In the genomic region with DNA sequence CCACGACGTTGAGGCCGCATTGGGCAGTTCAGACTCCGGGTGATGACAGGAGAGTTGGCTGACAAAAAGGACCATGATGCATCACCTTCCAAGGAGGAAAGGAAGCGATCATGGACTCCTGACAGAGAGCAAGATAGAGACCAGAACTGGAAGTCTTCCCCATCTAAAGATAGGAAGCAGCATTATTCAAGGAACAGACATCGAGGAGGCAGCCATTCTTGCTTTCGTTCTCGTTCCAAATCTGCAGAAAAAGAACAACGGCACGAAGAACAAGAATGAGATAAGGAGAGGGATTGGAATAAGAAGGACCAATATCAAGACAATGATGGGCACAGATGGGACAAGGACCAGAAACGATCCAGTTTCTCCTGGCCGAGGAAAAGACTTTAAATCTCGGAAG, we compare ENCODE assay signal across 35 cellular contexts. TPM values are rescaled to one million over a fixed set of nuclear protein-coding genes. Genes with fewer than 3 reads are reported as not detected.
"Had no signal": no experiment of that assay in that cellular context is flagged by ENCODE, and none has a peak within 500 bp of the region (broad histone marks: within the 10 kb centered on the region; RNA-seq: fewer than 3 reads in every experiment).

No MANE protein-coding gene starts in this region.

- H3K27ac Mint-ChIP-seq: activated B cell treated with CpG ODN at 0.5 μM for 24 hours; activated CD4-positive, alpha-beta memory T cell treated with anti-CD3 and anti-CD28 coated beads, Interleukin-2, amount 10 ng/mL, durations not matched to agents 7 days and 5 days; activated CD4-positive, alpha-beta T cell treated with anti-CD3 and anti-CD28 coated beads, Interleukin-2, amount 10 ng/mL, durations not matched to agents 7 days and 5 days; activated CD8-positive, alpha-beta memory T cell treated with anti-CD3 and anti-CD28 coated beads, Interleukin-2, amount 10 ng/mL, durations not matched to agents 7 days and 5 days; activated CD8-positive, alpha-beta T cell treated with anti-CD3 and anti-CD28 coated beads, Interleukin-2, amount 10 ng/mL, durations not matched to agents 7 days and 5 days; activated naive CD4-positive, alpha-beta T cell treated with anti-CD3 and anti-CD28 coated beads for 36 hours; activated naive CD4-positive, alpha-beta T cell treated with anti-CD3 and anti-CD28 coated beads, Interleukin-2, amount 50 U/mL, for 24 hours; activated naive CD8-positive, alpha-beta T cell; activated naive CD8-positive, alpha-beta T cell treated with anti-CD3 and anti-CD28 coated beads, Interleukin-2, amount 10 ng/mL, durations not matched to agents 7 days and 5 days; activated naive CD8-positive, alpha-beta T cell treated with anti-CD3 and anti-CD28 coated beads, Interleukin-2, amount 50 U/mL, for 24 hours; activated T-cell treated with anti-CD3 and anti-CD28 coated beads, Interleukin-2, amount 50 U/mL, for 24 hours; activated T-helper 2 cell treated with anti-CD3 and anti-CD28 coated beads, Interferon-gamma antibody, Interleukin-2, Interleukin-4, amounts not matched to agents 10 μg/mL and 5 μg/mL and 100 μg/mL, durations not matched to agents 14 hours and 24 hours and 36 hours; brain; T-helper 1 cell treated with Interleukin-12 subunit alpha and Interleukin-12 subunit beta and Interleukin-4 antibody, amounts not matched to agents 30 μg/mL and 1 μg/mL, for 36 hours; T-helper 2 cell treated with Interferon-gamma antibody and Interleukin-4, amounts not matched to agents 5 μg/mL and 100 μg/mL, for 36 hours had no signal

- H3K36me3 Mint-ChIP-seq: activated CD8-positive, alpha-beta memory T cell treated with anti-CD3 and anti-CD28 coated beads, Interleukin-2, amount 10 ng/mL, durations not matched to agents 7 days and 5 days; activated naive CD4-positive, alpha-beta T cell treated with anti-CD3 and anti-CD28 coated beads, Interleukin-2, amount 50 U/mL, for 24 hours; activated naive CD8-positive, alpha-beta T cell; activated naive CD8-positive, alpha-beta T cell treated with anti-CD3 and anti-CD28 coated beads, Interleukin-2, amount 10 ng/mL, durations not matched to agents 7 days and 5 days; brain had no signal

- FAIRE-seq: colon, TTC549 had no signal

- H3K4me3 Mint-ChIP-seq: activated B cell treated with CpG ODN at 0.5 μM for 24 hours; activated CD4-positive, alpha-beta memory T cell treated with anti-CD3 and anti-CD28 coated beads, Interleukin-2, amount 10 ng/mL, durations not matched to agents 7 days and 5 days; activated CD4-positive, alpha-beta T cell treated with anti-CD3 and anti-CD28 coated beads, Interleukin-2, amount 10 ng/mL, durations not matched to agents 7 days and 5 days; activated CD8-positive, alpha-beta memory T cell treated with anti-CD3 and anti-CD28 coated beads, Interleukin-2, amount 10 ng/mL, durations not matched to agents 7 days and 5 days; activated CD8-positive, alpha-beta T cell treated with anti-CD3 and anti-CD28 coated beads, Interleukin-2, amount 10 ng/mL, durations not matched to agents 7 days and 5 days; activated naive CD4-positive, alpha-beta T cell treated with anti-CD3 and anti-CD28 coated beads for 36 hours; activated naive CD4-positive, alpha-beta T cell treated with anti-CD3 and anti-CD28 coated beads, Interleukin-2, amount 50 U/mL, for 24 hours; activated naive CD8-positive, alpha-beta T cell; activated naive CD8-positive, alpha-beta T cell treated with anti-CD3 and anti-CD28 coated beads, Interleukin-2, amount 10 ng/mL, durations not matched to agents 7 days and 5 days; activated naive CD8-positive, alpha-beta T cell treated with anti-CD3 and anti-CD28 coated beads, Interleukin-2, amount 50 U/mL, for 24 hours; activated T-cell treated with anti-CD3 and anti-CD28 coated beads, Interleukin-2, amount 50 U/mL, for 24 hours; brain; T-helper 1 cell treated with Interleukin-12 subunit alpha and Interleukin-12 subunit beta and Interleukin-4 antibody, amounts not matched to agents 30 μg/mL and 1 μg/mL, for 36 hours; T-helper 2 cell treated with Interferon-gamma antibody and Interleukin-4, amounts not matched to agents 5 μg/mL and 100 μg/mL, for 36 hours had no signal

- H3K27ac ChIP-seq: ascending aorta, VCaP had no signal

- ATAC-seq: activated CD8-positive, alpha-beta memory T cell treated with anti-CD3 and anti-CD28 coated beads, Interleukin-2, amount 10 ng/mL, durations not matched to agents 7 days and 5 days; activated CD8-positive, alpha-beta T cell treated with anti-CD3 and anti-CD28 coated beads, Interleukin-2, amount 10 ng/mL, durations not matched to agents 7 days and 5 days; activated naive CD8-positive, alpha-beta T cell treated with anti-CD3 and anti-CD28 coated beads, Interleukin-2, amount 50 U/mL, for 24 hours had no signal

- H3K27me3 Mint-ChIP-seq: activated naive CD4-positive, alpha-beta T cell treated with anti-CD3 and anti-CD28 coated beads, Interleukin-2, amount 50 U/mL, for 24 hours; activated naive CD8-positive, alpha-beta T cell had no signal

- H3K4me3 ChIP-seq: ascending aorta had no signal

- H3K27me3 ChIP-seq: ascending aorta had no signal

- H3K9me3 ChIP-seq: ascending aorta had no signal

- DNase-seq: activated B cell treated with CpG ODN at 0.5 μM for 24 hours; activated CD4-positive, alpha-beta memory T cell treated with anti-CD3 and anti-CD28 coated beads, Interleukin-2, amount 10 ng/mL, durations not matched to agents 7 days and 5 days; activated CD4-positive, alpha-beta T cell treated with anti-CD3 and anti-CD28 coated beads for 48 hours; activated CD4-positive, alpha-beta T cell treated with anti-CD3 and anti-CD28 coated beads, Interleukin-2, amount 10 ng/mL, durations not matched to agents 7 days and 5 days; activated CD4-positive, alpha-beta T cell treated with anti-CD3 and anti-CD28 coated beads, Interleukin-2, amount 50 U/mL, for 48 hours; activated CD4-positive, CD25-positive, alpha-beta regulatory T cell treated with anti-CD3 and anti-CD28 coated beads, Interleukin-2, amount 50 U/mL, for 72 hours; activated CD8-positive, alpha-beta memory T cell treated with anti-CD3 and anti-CD28 coated beads for 24 hours; activated CD8-positive, alpha-beta memory T cell treated with anti-CD3 and anti-CD28 coated beads, Interleukin-2, amount 10 ng/mL, durations not matched to agents 7 days and 5 days; activated CD8-positive, alpha-beta memory T cell treated with anti-CD3 and anti-CD28 coated beads, Interleukin-2, amount 50 U/mL, for 48 hours; activated CD8-positive, alpha-beta T cell treated with anti-CD3 and anti-CD28 coated beads, Interleukin-2, amount 10 ng/mL, durations not matched to agents 7 days and 5 days; activated effector memory CD4-positive, alpha-beta T cell treated with Interleukin-2 at 50 U/mL for 16 hours; activated gamma-delta T cell; activated naive CD4-positive, alpha-beta T cell treated with anti-CD3 and anti-CD28 coated beads for 36 hours; activated naive CD8-positive, alpha-beta T cell treated with anti-CD3 and anti-CD28 coated beads, Interleukin-2, amount 10 ng/mL, durations not matched to agents 7 days and 5 days; activated naive CD8-positive, alpha-beta T cell treated with anti-CD3 and anti-CD28 coated beads, Interleukin-2, amount 50 U/mL, for 24 hours; activated T-cell treated with anti-CD3 and anti-CD28 coated beads, Interleukin-2, amount 50 U/mL, for 24 hours; activated T-cell treated with anti-CD3 and anti-CD28 coated beads, Interleukin-2, amount 50 U/mL, for 48 hours; amygdala; anterior cingulate cortex; central memory CD4-positive, alpha-beta T cell; T-helper 1 cell; T-helper 2 cell; T-helper 9 cell had no signal

- H3K4me1 Mint-ChIP-seq: activated B cell treated with CpG ODN at 0.5 μM for 24 hours; activated CD4-positive, alpha-beta memory T cell treated with anti-CD3 and anti-CD28 coated beads, Interleukin-2, amount 10 ng/mL, durations not matched to agents 7 days and 5 days; activated CD4-positive, alpha-beta T cell treated with anti-CD3 and anti-CD28 coated beads, Interleukin-2, amount 10 ng/mL, durations not matched to agents 7 days and 5 days; activated CD8-positive, alpha-beta memory T cell treated with anti-CD3 and anti-CD28 coated beads, Interleukin-2, amount 10 ng/mL, durations not matched to agents 7 days and 5 days; activated naive CD4-positive, alpha-beta T cell treated with anti-CD3 and anti-CD28 coated beads, Interleukin-2, amount 50 U/mL, for 24 hours; activated naive CD8-positive, alpha-beta T cell treated with anti-CD3 and anti-CD28 coated beads, Interleukin-2, amount 10 ng/mL, durations not matched to agents 7 days and 5 days; activated naive CD8-positive, alpha-beta T cell treated with anti-CD3 and anti-CD28 coated beads, Interleukin-2, amount 50 U/mL, for 24 hours; brain had no signal

- H3K9me3 Mint-ChIP-seq: activated B cell treated with CpG ODN at 0.5 μM for 24 hours; activated CD4-positive, alpha-beta memory T cell treated with anti-CD3 and anti-CD28 coated beads, Interleukin-2, amount 10 ng/mL, durations not matched to agents 7 days and 5 days; activated CD4-positive, alpha-beta T cell treated with anti-CD3 and anti-CD28 coated beads, Interleukin-2, amount 10 ng/mL, durations not matched to agents 7 days and 5 days; activated naive CD4-positive, alpha-beta T cell treated with anti-CD3 and anti-CD28 coated beads for 36 hours; activated naive CD4-positive, alpha-beta T cell treated with anti-CD3 and anti-CD28 coated beads, Interleukin-2, amount 50 U/mL, for 24 hours; activated naive CD8-positive, alpha-beta T cell treated with anti-CD3 and anti-CD28 coated beads, Interleukin-2, amount 10 ng/mL, durations not matched to agents 7 days and 5 days; activated naive CD8-positive, alpha-beta T cell treated with anti-CD3 and anti-CD28 coated beads, Interleukin-2, amount 50 U/mL, for 24 hours; activated T-cell treated with anti-CD3 and anti-CD28 coated beads, Interleukin-2, amount 50 U/mL, for 24 hours; activated T-helper 2 cell treated with anti-CD3 and anti-CD28 coated beads, Interferon-gamma antibody, Interleukin-2, Interleukin-4, amounts not matched to agents 10 μg/mL and 5 μg/mL and 100 μg/mL, durations not matched to agents 14 hours and 24 hours and 36 hours; brain; T-helper 1 cell treated with Interleukin-12 subunit alpha and Interleukin-12 subunit beta and Interleukin-4 antibody, amounts not matched to agents 30 μg/mL and 1 μg/mL, for 36 hours; T-helper 2 cell treated with Interferon-gamma antibody and Interleukin-4, amounts not matched to agents 5 μg/mL and 100 μg/mL, for 36 hours had no signal

- H3K36me3 ChIP-seq: ascending aorta had no signal

- H3K4me1 ChIP-seq: ascending aorta had no signal

RNA-seq across cellular contexts. Expression of a gene that starts 27.1 kb away (rescaled TPM):
- total RNA-seq: activated B cell treated with CpG ODN at 0.5 μM for 24 hours; activated CD4-positive, alpha-beta memory T cell treated with anti-CD3 and anti-CD28 coated beads, Interleukin-2, amount 10 ng/mL, durations not matched to agents 7 days and 5 days; activated CD4-positive, alpha-beta T cell treated with anti-CD3 and anti-CD28 coated beads, Interleukin-2, amount 10 ng/mL, durations not matched to agents 7 days and 5 days; activated CD8-positive, alpha-beta memory T cell treated with anti-CD3 and anti-CD28 coated beads, Interleukin-2, amount 10 ng/mL, durations not matched to agents 7 days and 5 days; activated CD8-positive, alpha-beta T cell treated with anti-CD3 and anti-CD28 coated beads, Interleukin-2, amount 10 ng/mL, durations not matched to agents 7 days and 5 days; activated naive CD4-positive, alpha-beta T cell treated with anti-CD3 and anti-CD28 coated beads for 36 hours; activated naive CD8-positive, alpha-beta T cell treated with anti-CD3 and anti-CD28 coated beads, Interleukin-2, amount 10 ng/mL, durations not matched to agents 7 days and 5 days; activated T-helper 2 cell treated with anti-CD3 and anti-CD28 coated beads, Interferon-gamma antibody, Interleukin-2, Interleukin-4, amounts not matched to agents 10 μg/mL and 5 μg/mL and 100 μg/mL, durations not matched to agents 14 hours and 24 hours and 36 hours; ascending aorta; cardiac septum had no signal

RNA-seq across cellular contexts. Expression of a gene that starts 46.8 kb away (rescaled TPM):
- total RNA-seq: activated B cell treated with CpG ODN at 0.5 μM for 24 hours; activated CD4-positive, alpha-beta memory T cell treated with anti-CD3 and anti-CD28 coated beads, Interleukin-2, amount 10 ng/mL, durations not matched to agents 7 days and 5 days; activated CD4-positive, alpha-beta T cell treated with anti-CD3 and anti-CD28 coated beads, Interleukin-2, amount 10 ng/mL, durations not matched to agents 7 days and 5 days; activated CD8-positive, alpha-beta memory T cell treated with anti-CD3 and anti-CD28 coated beads, Interleukin-2, amount 10 ng/mL, durations not matched to agents 7 days and 5 days; activated CD8-positive, alpha-beta T cell treated with anti-CD3 and anti-CD28 coated beads, Interleukin-2, amount 10 ng/mL, durations not matched to agents 7 days and 5 days; activated naive CD4-positive, alpha-beta T cell treated with anti-CD3 and anti-CD28 coated beads for 36 hours; activated naive CD8-positive, alpha-beta T cell treated with anti-CD3 and anti-CD28 coated beads, Interleukin-2, amount 10 ng/mL, durations not matched to agents 7 days and 5 days; activated T-helper 2 cell treated with anti-CD3 and anti-CD28 coated beads, Interferon-gamma antibody, Interleukin-2, Interleukin-4, amounts not matched to agents 10 μg/mL and 5 μg/mL and 100 μg/mL, durations not matched to agents 14 hours and 24 hours and 36 hours; ascending aorta; cardiac septum; cerebellum had no signal

RNA-seq across cellular contexts. Expression of a gene that starts 50.2 kb away (rescaled TPM):
- total RNA-seq: activated B cell treated with CpG ODN at 0.5 μM for 24 hours; activated CD8-positive, alpha-beta memory T cell treated with anti-CD3 and anti-CD28 coated beads, Interleukin-2, amount 10 ng/mL, durations not matched to agents 7 days and 5 days; activated CD8-positive, alpha-beta T cell treated with anti-CD3 and anti-CD28 coated beads, Interleukin-2, amount 10 ng/mL, durations not matched to agents 7 days and 5 days; activated naive CD4-positive, alpha-beta T cell treated with anti-CD3 and anti-CD28 coated beads for 36 hours; activated naive CD8-positive, alpha-beta T cell treated with anti-CD3 and anti-CD28 coated beads, Interleukin-2, amount 10 ng/mL, durations not matched to agents 7 days and 5 days; ascending aorta; cardiac septum had no signal
